ENCODE assay signal across 7 cellular contexts in the genomic region with DNA sequence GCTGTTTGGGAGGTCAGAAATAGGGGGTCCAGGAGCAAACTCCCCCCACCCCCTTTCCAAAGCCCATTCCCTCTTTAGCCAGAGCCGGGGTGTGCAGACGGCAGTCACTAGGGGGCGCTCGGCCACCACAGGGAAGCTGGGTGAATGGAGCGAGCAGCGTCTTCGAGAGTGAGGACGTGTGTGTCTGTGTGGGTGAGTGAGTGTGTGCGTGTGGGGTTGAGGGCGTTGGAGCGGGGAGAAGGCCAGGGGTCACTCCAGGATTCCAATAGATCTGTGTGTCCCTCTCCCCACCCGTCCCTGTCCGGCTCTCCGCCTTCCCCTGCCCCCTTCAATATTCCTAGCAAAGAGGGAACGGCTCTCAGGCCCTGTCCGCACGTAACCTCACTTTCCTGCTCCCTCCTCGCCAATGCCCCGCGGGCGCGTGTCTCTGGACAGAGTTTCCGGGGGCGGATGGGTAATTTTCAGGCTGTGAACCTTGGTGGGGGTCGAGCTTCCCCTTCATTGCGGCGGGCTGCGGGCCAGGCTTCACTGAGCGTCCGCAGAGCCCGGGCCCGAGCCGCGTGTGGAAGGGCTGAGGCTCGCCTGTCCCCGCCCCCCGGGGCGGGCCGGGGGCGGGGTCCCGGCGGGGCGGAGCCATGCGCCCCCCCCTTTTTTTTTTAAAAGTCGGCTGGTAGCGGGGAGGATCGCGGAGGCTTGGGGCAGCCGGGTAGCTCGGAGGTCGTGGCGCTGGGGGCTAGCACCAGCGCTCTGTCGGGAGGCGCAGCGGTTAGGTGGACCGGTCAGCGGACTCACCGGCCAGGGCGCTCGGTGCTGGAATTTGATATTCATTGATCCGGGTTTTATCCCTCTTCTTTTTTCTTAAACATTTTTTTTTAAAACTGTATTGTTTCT. TPM values are rescaled to one million over a fixed set of nuclear protein-coding genes. Genes with fewer than 3 reads are reported as not detected.
DNase-seq lines count a peak whose midpoint lies in the region; ATAC-seq lines count a peak whose summit lies in the region.

A gene (plus strand): TSS at position 686 of the 891 bp plus-strand sequence.

- peak; percentile 59 for ATAC-seq in GM18502 (IDR thresholded peaks at IDR 0.05; ENCODE audit: poor library complexity, unreplicated experiment)
- peak; percentile 54 for ATAC-seq in HG02970 (IDR thresholded peaks at IDR 0.05; ENCODE audit: low FRiP score, unreplicated experiment)
- peak; percentile 84 for ATAC-seq in sciatic nerve

- DNase-seq in NCI-H1930 (lab: John Stamatoyannopoulos, UW) = peak; percentile 77 to 81
- DNase-seq in T1000 (lab: John Stamatoyannopoulos, UW) = peak; percentile 90
- DNase-seq in astrocyte of the hippocampus (ENCODE audit: low read depth, low spot score) = peak; percentile 94
- peak; percentile 82 to 85 for DNase-seq in hippocampal formation (lab: John Stamatoyannopoulos, UW)
- peak; percentile 97 for DNase-seq in sciatic nerve (ENCODE audit: low spot score)

- intact Hi-C loops in sciatic nerve (cut with DNase I) = loop anchor here (2.0 to 5.0 kb wide), 3 partner anchors 102 to 1773 kb away; no protein-coding TSS in a partner anchor

RNA-seq across cellular contexts. Expression of the gene that starts here (rescaled TPM):
- 155 TPM for total RNA-seq in sciatic nerve

Comparison
In these comparisons a context has a peak if more than half of its experiments do, and no peak if none do; other contexts are left out.
1. Peak in every context shown above with its lines: DNase-seq and ATAC-seq.